19 cellular contexts compared by ENCODE assay signal in genomic region chr11:35076201-35077100, GRCh38.
DNase-seq lines count a peak whose midpoint lies in the region; ATAC-seq, FAIRE-seq and TF ChIP-seq lines count a peak whose summit lies in the region.
"Had no signal": no experiment of that assay in that cellular context is flagged by ENCODE, and none has a peak within 500 bp of the region (broad histone marks: within the 10 kb centered on the region; RNA-seq: fewer than 3 reads in every experiment).

No MANE protein-coding gene starts in this region.

- FAIRE-seq in endothelial cell of umbilical vein (lab: Jason Lieb, UNC), result no peak

- H3K9me1 ChIP-seq in endothelial cell of umbilical vein (replicated peaks; ENCODE audit: control insufficient read depth, extremely low read depth, insufficient read depth, low read length), result no peaks in the 10 kb centered on the region

- POLR2A ChIA-PET in activated CD4-positive, alpha-beta T cell treated with anti-CD3 and anti-CD28 coated beads, Interleukin-2, amount 10 ng/mL, durations not matched to agents 7 days and 5 days (lab: Charles Lee), result no interaction called here
- POLR2A ChIA-PET in Panc1 (lab: Charles Lee) (no interaction called here), endothelial cell of umbilical vein (lab: Charles Lee) (no interaction called here)

- no peak overlapping the region for H3K4me3 ChIP-seq in Panc1 (ENCODE audit: low read depth in 2 of 2, low read length in 2 of 2)
- H3K4me3 ChIP-seq in endothelial cell of umbilical vein (replicated peaks in 1 of 3; ENCODE audit: insufficient read depth in 1 of 3, low read depth in 1 of 3, low read length in 3 of 3), result no peak overlapping the region
- no peak overlapping the region for H3K4me3 ChIP-seq in gastrocnemius medialis
- H3K4me3 ChIP-seq: cardiac muscle cell, left lung, SJSA1 had no signal

- H3K4me1 Mint-ChIP-seq in activated CD4-positive, alpha-beta T cell treated with anti-CD3 and anti-CD28 coated beads, Interleukin-2, amount 10 ng/mL, durations not matched to agents 7 days and 5 days, result peaks cover 74% of the 10 kb centered on the region
- H3K4me1 Mint-ChIP-seq: WTC11 had no signal

- no peak for TF ChIP-seq CTCF in Panc1 (IDR thresholded peaks at IDR 0.05)
- TF ChIP-seq CTCF in endothelial cell of umbilical vein (IDR thresholded peaks at IDR 0.05; ENCODE audit: extremely low read depth in 1 of 2, insufficient read depth in 1 of 2, low read depth in 1 of 2, low read length in 2 of 2), result no peak
- TF ChIP-seq CTCF in gastrocnemius medialis (IDR thresholded peaks at IDR 0.05 in 4 of 5, conservative IDR thresholded peaks at IDR 0.05 in 1 of 5), result no peak

- TF ChIP-seq POLR2A in endothelial cell of umbilical vein (IDR thresholded peaks at IDR 0.05; ENCODE audit: low read depth, low read length), result no peak
- TF ChIP-seq POLR2A in gastrocnemius medialis (IDR thresholded peaks at IDR 0.05), result no peak

- H3K9me3 Mint-ChIP-seq in activated CD4-positive, alpha-beta T cell treated with anti-CD3 and anti-CD28 coated beads, Interleukin-2, amount 10 ng/mL, durations not matched to agents 7 days and 5 days, result peaks cover 24% of the 10 kb centered on the region
- H3K9me3 Mint-ChIP-seq: type B pancreatic cell had no signal

- no peak for DNase-seq in activated CD4-positive, alpha-beta T cell treated with anti-CD3 and anti-CD28 coated beads, Interleukin-2, amount 10 ng/mL, durations not matched to agents 7 days and 5 days
- no peak for DNase-seq in activated CD4-positive, alpha-beta T cell treated with anti-CD3 and anti-CD28 coated beads, Interleukin-2, amount 50 U/mL, for 48 hours
- DNase-seq in Panc1 (ENCODE audit: low read depth, low spot score) (no peak), endothelial cell of umbilical vein (ENCODE audit: low read depth, low spot score) (no peak), gastrocnemius medialis (no peak), foreskin melanocyte (no peak)
- DNase-seq: ACHN; activated effector memory CD4-positive, alpha-beta T cell treated with anti-CD3 and anti-CD28 coated beads, Interleukin-2, amount 50 U/mL, for 16 hours; DMS53; left lung; NCI-H187 treated with DMSO at 0.1 percent for 48 hours; occipital lobe had no signal

- H3K36me3 Mint-ChIP-seq in activated CD4-positive, alpha-beta T cell treated with anti-CD3 and anti-CD28 coated beads, Interleukin-2, amount 10 ng/mL, durations not matched to agents 7 days and 5 days (ENCODE audit: low read depth), result peaks cover 36% of the 10 kb centered on the region
- H3K36me3 Mint-ChIP-seq: WTC11 had no signal

- no peak overlapping the region for H3K9ac ChIP-seq in endothelial cell of umbilical vein (replicated peaks; ENCODE audit: extremely low read depth, insufficient read depth, low read length)
- H3K9ac ChIP-seq: KMS-11 had no signal

- dilution Hi-C loops in endothelial cell of umbilical vein (cut with MboI; ENCODE audit: extremely low pct_ligation_motif_present, low sequenced_read_pairs), result no loop called here

- H3K27ac ChIP-seq in Panc1 (ENCODE audit: low read length), result peak overlapping the region; percentile 97
- H3K27ac ChIP-seq in endothelial cell of umbilical vein (ENCODE audit: insufficient read depth, low read depth, low read length), result no peak overlapping the region
- peak overlapping the region in 2 of 4 donors; percentile 7 to 35 for H3K27ac ChIP-seq in gastrocnemius medialis
- H3K27ac ChIP-seq: cardiac muscle cell, KMS-11 had no signal

- H3K4me1 ChIP-seq in Panc1 (ENCODE audit: control insufficient read depth, insufficient read depth, low read length), result peaks cover 41% of the 10 kb centered on the region
- H3K4me1 ChIP-seq in endothelial cell of umbilical vein (ENCODE audit: control insufficient read depth, extremely low read depth, insufficient read depth, low read length), result peaks cover 27% of the 10 kb centered on the region
- H3K4me1 ChIP-seq in gastrocnemius medialis, result no peaks in the 10 kb centered on the region

- H3K27me3 ChIP-seq in Panc1 (ENCODE audit: control insufficient read depth, insufficient read depth, low read length) (no peaks in the 10 kb centered on the region), endothelial cell of umbilical vein (ENCODE audit: control insufficient read depth in 2 of 2, insufficient read depth in 2 of 2, low read length in 2 of 2) (no peaks in the 10 kb centered on the region), gastrocnemius medialis (no peaks in the 10 kb centered on the region)
- H3K27me3 ChIP-seq: cardiac muscle cell, left lung, SJSA1 had no signal

- peak overlapping the region; percentile 8 for H2AFZ ChIP-seq in endothelial cell of umbilical vein (ENCODE audit: low read depth, low read length)

- CTCF ChIA-PET in activated CD4-positive, alpha-beta T cell treated with anti-CD3 and anti-CD28 coated beads, Interleukin-2, amount 10 ng/mL, durations not matched to agents 7 days and 5 days (lab: Charles Lee), result interaction anchor here (0.8 to 1.5 kb wide), 5 partner anchors 9 to 76 kb away, joined by 3 to 6 read pairs (median 3); no protein-coding TSS in a partner anchor
- CTCF ChIA-PET in Panc1 (lab: Charles Lee) (no interaction called here), endothelial cell of umbilical vein (lab: Charles Lee) (no interaction called here)

- intact Hi-C loops in Panc1 (cut with micrococcal nuclease; ENCODE audit: unreplicated experiment), result no loop called here
- intact Hi-C loops in endothelial cell of umbilical vein (cut with micrococcal nuclease), result loop anchor here (2.0 to 5.0 kb wide), 3 partner anchors 34 to 99 kb away; no protein-coding TSS in a partner anchor
- intact Hi-C loops in gastrocnemius medialis (cut with DNase I; ENCODE audit: low total_unique reads), result no loop called here

- H3K79me2 ChIP-seq in endothelial cell of umbilical vein (ENCODE audit: control insufficient read depth, insufficient read depth, low read length), result no peaks in the 10 kb centered on the region

- H3K4me3 Mint-ChIP-seq in activated CD4-positive, alpha-beta T cell treated with anti-CD3 and anti-CD28 coated beads, Interleukin-2, amount 10 ng/mL, durations not matched to agents 7 days and 5 days, result no peak overlapping the region
- H3K4me3 Mint-ChIP-seq: type B pancreatic cell, WTC11 had no signal

- in situ Hi-C loops in Panc1 (cut with HindIII; ENCODE audit: low pct_unique_long_range_greater_than_20kb, low sequenced_read_pairs), result no loop called here
- in situ Hi-C loops in gastrocnemius medialis (cut with MboI; ENCODE audit: low sequenced_read_pairs in 4 of 4), result no loop called here

- ATAC-seq in Panc1, result no peak
- ATAC-seq in gastrocnemius medialis, result peak; percentile 30 to 50
- no peak for ATAC-seq in HG02870 (IDR thresholded peaks at IDR 0.05; ENCODE audit: unreplicated experiment)
- no peak for ATAC-seq in activated CD4-positive, CD25-positive, alpha-beta regulatory T cell treated with anti-CD3 and anti-CD28 coated beads, Interleukin-2, amount 50 U/mL, for 24 hours
- ATAC-seq: left lung, WTC11 had no signal

- peak overlapping the region; percentile 96 for H3K27ac Mint-ChIP-seq in activated CD4-positive, alpha-beta T cell treated with anti-CD3 and anti-CD28 coated beads, Interleukin-2, amount 10 ng/mL, durations not matched to agents 7 days and 5 days
- H3K27ac Mint-ChIP-seq: type B pancreatic cell, WTC11 had no signal

- H3K9me3 ChIP-seq in Panc1 (ENCODE audit: control insufficient read depth, insufficient read depth, low read depth, low read length), result peaks cover 3% of the 10 kb centered on the region; the same call in 1 of the 2 replicates
- H3K9me3 ChIP-seq in endothelial cell of umbilical vein (replicated peaks; ENCODE audit: control insufficient read depth, insufficient read depth, low read length), result no peaks in the 10 kb centered on the region
- H3K9me3 ChIP-seq in gastrocnemius medialis, result no peaks in the 10 kb centered on the region
- H3K9me3 ChIP-seq: left lung, SJSA1 had no signal

- H3K36me3 ChIP-seq in Panc1 (ENCODE audit: control insufficient read depth, insufficient read depth, low read length) (no peaks in the 10 kb centered on the region), endothelial cell of umbilical vein (ENCODE audit: control insufficient read depth in 2 of 2, extremely low read depth in 1 of 2, insufficient read depth in 2 of 2, low read length in 2 of 2) (no peaks in the 10 kb centered on the region), gastrocnemius medialis (no peaks in the 10 kb centered on the region)
- H3K36me3 ChIP-seq: cardiac muscle cell, left lung, SJSA1 had no signal

- H4K20me1 ChIP-seq in endothelial cell of umbilical vein (replicated peaks; ENCODE audit: control insufficient read depth, extremely low read depth, insufficient read depth, low read length), result no peaks in the 10 kb centered on the region

- H3K27me3 Mint-ChIP-seq in activated CD4-positive, alpha-beta T cell treated with anti-CD3 and anti-CD28 coated beads, Interleukin-2, amount 10 ng/mL, durations not matched to agents 7 days and 5 days, result no peaks in the 10 kb centered on the region

- BruUV-seq in Panc1 (replicated peaks; lab: Mats Ljungman, UMichigan) (no TSS peak), endothelial cell of umbilical vein (replicated peaks; lab: Mats Ljungman, UMichigan) (no TSS peak)

- H3K4me2 ChIP-seq in endothelial cell of umbilical vein (ENCODE audit: insufficient read depth, low read length), result no peak overlapping the region
- H3K4me2 ChIP-seq: KMS-11 had no signal

TF ChIP-seq in endothelial cell of umbilical vein, 7 proteins besides CTCF, POLR2A, EP300 and RAD21:
- TF ChIP-seq MAX (IDR thresholded peaks at IDR 0.05; ENCODE audit: insufficient read depth, insufficient read length), result no peak
- no peak for TF ChIP-seq GATA2 (IDR thresholded peaks at IDR 0.05; ENCODE audit: insufficient read depth, insufficient read length, low read depth, low read length)
- no peak for TF ChIP-seq FOS (IDR thresholded peaks at IDR 0.05; ENCODE audit: borderline replicate concordance, insufficient read depth, low read length)
- no peak for TF ChIP-seq EZH2 (IDR thresholded peaks at IDR 0.05; ENCODE audit: borderline replicate concordance, low read depth, low read length, severe bottlenecking)
- no peak for TF ChIP-seq JUN (IDR thresholded peaks at IDR 0.05; ENCODE audit: borderline replicate concordance, insufficient read depth, insufficient read length, low read depth)
- no peak for TF ChIP-seq POLR2AphosphoS5 (IDR thresholded peaks at IDR 0.05; ENCODE audit: insufficient read depth, low read depth, low read length)
- no peak for TF ChIP-seq MYC (IDR thresholded peaks at IDR 0.05; ENCODE audit: low read depth, low read length)

Comparison
In these comparisons a context has a peak if more than half of its experiments do, and no peak if none do; other contexts are left out.
1. ATAC-seq: peak in gastrocnemius medialis (2 of 2); none in Panc1 (single experiment), HG02870 (single experiment) and activated CD4-positive, CD25-positive, alpha-beta regulatory T cell treated with anti-CD3 and anti-CD28 coated beads, Interleukin-2, amount 50 U/mL, for 24 hours (0 of 2).